Comparison of ENCODE assay signal across 8 cellular contexts in genomic region chr15:41230345-41230649, GRCh38. TPM values are rescaled to one million over a fixed set of nuclear protein-coding genes. Genes with fewer than 3 reads are reported as not detected.
DNase-seq lines count a peak whose midpoint lies in the region; ATAC-seq and TF ChIP-seq lines count a peak whose summit lies in the region.

No MANE protein-coding gene starts in this region.

- peak overlapping the region; percentile 85 to 95 (median 85) for H3K4me3 Mint-ChIP-seq in nephron

- WGBS in lower leg skin, 2 donors: 26 to 30% methylated on average over 10 of the region's 10 CpGs

- intact Hi-C loops in lower leg skin (cut with DNase I; ENCODE audit: low total_unique reads): no loop called here

- H3K27ac Mint-ChIP-seq in nephron: peak overlapping the region; percentile 46 to 90 (median 79)

- no peak for ATAC-seq in GM21360 (IDR thresholded peaks at IDR 0.05; ENCODE audit: unreplicated experiment)
- ATAC-seq in GM18909 (IDR thresholded peaks at IDR 0.05; ENCODE audit: poor library complexity, unreplicated experiment): no peak

- H3K27ac ChIP-seq in coronary artery: peak overlapping the region; percentile 75 to 90

- no peaks in the 10 kb centered on the region for H3K9me3 Mint-ChIP-seq in nephron

- H3K4me3 ChIP-seq in AG10803 (ENCODE audit: low read length): peak overlapping the region; percentile 95
- H3K4me3 ChIP-seq in LNCaP clone FGC (ENCODE audit: low read depth, low read length): peak overlapping the region; percentile 8; the same call in 1 of the 2 replicates
- H3K4me3 ChIP-seq in coronary artery: peak overlapping the region; percentile 86
- H3K4me3 ChIP-seq in lower leg skin (ENCODE audit: low read depth, poor library complexity, severe bottlenecking): no peak overlapping the region

- DNase-seq in AG10803 (ENCODE audit: low read depth) (no peak), LNCaP clone FGC (ENCODE audit: low read depth) (no peak), coronary artery (ENCODE audit: low spot score) (no peak), NCI-H226 (no peak), lower leg skin (ENCODE audit: low spot score in 2 of 2) (no peak)

- TF ChIP-seq POLR2A in lower leg skin (IDR thresholded peaks at IDR 0.05): no peak

- no peaks in the 10 kb centered on the region for H3K36me3 Mint-ChIP-seq in nephron (ENCODE audit: low read depth)

- H3K4me1 Mint-ChIP-seq in nephron: peaks cover 6% of the 10 kb centered on the region

- H3K27me3 Mint-ChIP-seq in nephron (ENCODE audit: low read depth): peaks cover 4% of the 10 kb centered on the region

- TF ChIP-seq CTCF in AG10803 (conservative IDR thresholded peaks at IDR 0.05; ENCODE audit: low read length): no peak
- TF ChIP-seq CTCF in LNCaP clone FGC (IDR thresholded peaks at IDR 0.05; ENCODE audit: control insufficient read depth, extremely low read depth, insufficient read depth): no peak
- TF ChIP-seq CTCF in coronary artery (IDR thresholded peaks at IDR 0.05): no peak
- no peak for TF ChIP-seq CTCF in nephron (IDR thresholded peaks at IDR 0.05; ENCODE audit: unreplicated experiment in 3 of 3)
- TF ChIP-seq CTCF in lower leg skin (IDR thresholded peaks at IDR 0.05): no peak

RNA-seq across cellular contexts. Expression of gene EXD1, which starts 0.3 kb away (rescaled TPM):
- not detected for total RNA-seq in lower leg skin

RNA-seq across cellular contexts. Expression of gene CHP1, which starts 0.8 kb away (rescaled TPM):
- total RNA-seq in lower leg skin: 100 to 1,000 TPM; 125 to 183 (median 154) TPM
